Comparison of ENCODE assay signal across 8 cellular contexts in the genomic region with DNA sequence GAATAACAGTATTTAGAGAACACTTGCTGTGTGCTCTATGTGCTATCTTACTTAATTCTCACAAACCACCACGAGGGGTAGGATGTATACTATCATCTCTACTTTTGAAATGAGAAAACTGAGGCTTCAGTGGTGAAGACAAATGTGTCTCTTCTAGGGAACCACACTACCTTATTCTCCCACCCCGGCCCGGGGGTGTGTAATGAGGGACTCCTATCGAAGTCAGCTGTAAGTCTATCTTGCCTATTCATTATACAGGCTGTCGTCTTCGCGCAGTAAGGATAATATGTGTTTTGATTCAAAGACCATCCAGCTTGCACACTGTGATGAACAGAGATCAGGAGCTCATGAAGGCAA. TPM values are rescaled to one million over a fixed set of nuclear protein-coding genes. Genes with fewer than 3 reads are reported as not detected.
DNase-seq lines count a peak whose midpoint lies in the region; ATAC-seq and TF ChIP-seq lines count a peak whose summit lies in the region.

No MANE protein-coding gene starts in this region.

- peaks cover 39% of the 10 kb centered on the region for H4K20me1 ChIP-seq in Loucy (ENCODE audit: insufficient read depth, low read length, poor library complexity, severe bottlenecking)

- H3K9me3 ChIP-seq in Loucy (ENCODE audit: insufficient read depth, low read depth, low read length) (no peaks in the 10 kb centered on the region), adipocyte (ENCODE audit: control insufficient read depth, low read length) (no peaks in the 10 kb centered on the region), mesodermal cell (ENCODE audit: control insufficient read depth, low read length) (no peaks in the 10 kb centered on the region), tibial artery (no peaks in the 10 kb centered on the region)

- H3K4me1 ChIP-seq in Loucy (ENCODE audit: insufficient read depth, low read length, poor library complexity, severe bottlenecking) (peaks cover 11% of the 10 kb centered on the region), adipocyte (ENCODE audit: control insufficient read depth, insufficient read depth, low read length) (peaks cover 43% of the 10 kb centered on the region), mesodermal cell (ENCODE audit: control insufficient read depth, insufficient read depth, low read length, poor library complexity, severe bottlenecking) (peaks cover 6% of the 10 kb centered on the region), tibial artery (peaks cover 3 to 36% (median 20%) of the 10 kb centered on the region in 4 donors)

- TF ChIP-seq CTCF in GM06990 (IDR thresholded peaks at IDR 0.05; ENCODE audit: insufficient read depth, low read length, poor library complexity, severe bottlenecking), result no peak
- TF ChIP-seq CTCF in Loucy (conservative IDR thresholded peaks at IDR 0.05; ENCODE audit: low read length), result peak; percentile 36
- TF ChIP-seq CTCF in tibial artery (IDR thresholded peaks at IDR 0.05), result no peak

- peak overlapping the region; percentile 87 for H3K4me3 ChIP-seq in GM06990 (replicated peaks; ENCODE audit: low read depth, low read length)
- H3K4me3 ChIP-seq in Loucy (ENCODE audit: low read length, poor library complexity, severe bottlenecking), result peak overlapping the region; percentile 77
- peak overlapping the region; percentile 90 for H3K4me3 ChIP-seq in adipocyte (ENCODE audit: low read length)
- peak overlapping the region; percentile 70 for H3K4me3 ChIP-seq in mesodermal cell (ENCODE audit: extremely low read depth, insufficient read depth, low read length, poor library complexity, severe bottlenecking)
- H3K4me3 ChIP-seq in tibial artery, result peak overlapping the region; percentile 80 to 82

- 49% methylated on average over 3 of the region's 7 CpGs; no CpG with 5 or more reads in 1 of the 2 experiments for WGBS in mesodermal cell (ENCODE audit: insufficient coverage in 2 of 2), 2 experiments

- H3F3A ChIP-seq in Loucy (ENCODE audit: low read depth), result peaks cover 7% of the 10 kb centered on the region; the same call in 1 of the 2 replicates

- peak overlapping the region; percentile 91 for H3K27ac ChIP-seq in mesodermal cell (ENCODE audit: low read depth, low read length, severe bottlenecking)
- no peak overlapping the region for H3K27ac ChIP-seq in tibial artery

- H3K79me2 ChIP-seq in Loucy (ENCODE audit: insufficient read depth, low read length), result peaks cover 69% of the 10 kb centered on the region

- H3K36me3 ChIP-seq in GM06990 (ENCODE audit: control insufficient read depth, insufficient read depth, low read length), result peaks cover 10% of the 10 kb centered on the region
- peaks cover 9% of the 10 kb centered on the region; the same call in 1 of the 2 replicates for H3K36me3 ChIP-seq in Loucy (ENCODE audit: insufficient read depth, low read length)
- peaks cover 12% of the 10 kb centered on the region for H3K36me3 ChIP-seq in adipocyte (ENCODE audit: control insufficient read depth, insufficient read depth, low read length, severe bottlenecking)
- H3K36me3 ChIP-seq in mesodermal cell (ENCODE audit: control insufficient read depth, insufficient read depth, low read length), result peaks cover 28% of the 10 kb centered on the region
- H3K36me3 ChIP-seq in tibial artery, result peaks cover 5 to 13% (median 7%) of the 10 kb centered on the region in 3 donors

- no peak overlapping the region for H2AFZ ChIP-seq in Loucy (ENCODE audit: low read length)

- no peak for DNase-seq in GM06990 (ENCODE audit: extremely low read depth, insufficient read length)
- DNase-seq in adipocyte (ENCODE audit: low read depth), result peak; percentile 29
- DNase-seq in tibial artery, result no peak
- no peak for DNase-seq in left colon
- DNase-seq in SHP77 treated with DMSO at 0.1 percent for 48 hours (lab: John Stamatoyannopoulos, UW), result no peak

- no peaks in the 10 kb centered on the region for H3K9me2 ChIP-seq in Loucy (replicated peaks; ENCODE audit: low read depth, low read length)

- no peaks in the 10 kb centered on the region for H3K27me3 ChIP-seq in GM06990 (replicated peaks; ENCODE audit: control insufficient read depth, insufficient read depth, low read length)
- no peaks in the 10 kb centered on the region for H3K27me3 ChIP-seq in Loucy (ENCODE audit: insufficient read depth, low read length, poor library complexity, severe bottlenecking)
- no peaks in the 10 kb centered on the region for H3K27me3 ChIP-seq in adipocyte (replicated peaks; ENCODE audit: control insufficient read depth, insufficient read depth, low read length)
- no peaks in the 10 kb centered on the region for H3K27me3 ChIP-seq in tibial artery

- H3K9ac ChIP-seq in Loucy (ENCODE audit: low read depth, low read length, poor library complexity, severe bottlenecking), result peak overlapping the region; percentile 83
- peak overlapping the region; percentile 99 for H3K9ac ChIP-seq in adipocyte (ENCODE audit: low read length)

- peak overlapping the region; percentile 92 for H3K4me2 ChIP-seq in Loucy (ENCODE audit: low read depth, low read length, poor library complexity, severe bottlenecking)

- no peak for ATAC-seq in HG03439 (IDR thresholded peaks at IDR 0.05; ENCODE audit: unreplicated experiment)
- ATAC-seq in left colon, result no peak

- intact Hi-C loops in tibial artery (cut with DNase I; ENCODE audit: low total_unique reads), result loop anchor here (5.0 kb wide), 1 partner anchor 200 kb away; no protein-coding TSS in a partner anchor
- intact Hi-C loops in left colon (cut with DNase I, micrococcal nuclease), result no loop called here

RNA-seq across cellular contexts. Expression of a gene that starts 1.1 kb away (rescaled TPM):
- polyA plus RNA-seq in mesodermal cell (2013, experiment 1 of 2), result 21.0 TPM
- polyA plus RNA-seq in mesodermal cell (2013, experiment 2 of 2), result 20.6 TPM
- 10 to 100 TPM; 20.4 to 22.9 TPM for total RNA-seq in left colon

RNA-seq across cellular contexts. Expression of a gene that starts 1.3 kb away (rescaled TPM):
- 4.3 TPM for polyA plus RNA-seq in mesodermal cell (2013, experiment 1 of 2)
- 4.2 TPM for polyA plus RNA-seq in mesodermal cell (2013, experiment 2 of 2)
- total RNA-seq in left colon, result 1 to 10 TPM; 1.7 to 3.9 TPM
